ENCODE assay signal across 9 cellular contexts in genomic region chr7:55254242-55254595, GRCh38.
DNase-seq lines count a peak whose midpoint lies in the region; ATAC-seq, FAIRE-seq and TF ChIP-seq lines count a peak whose summit lies in the region.
"Had no signal": no experiment of that assay in that cellular context is flagged by ENCODE, and none has a peak within 500 bp of the region (broad histone marks: within the 10 kb centered on the region; RNA-seq: fewer than 3 reads in every experiment).

No MANE protein-coding gene starts in this region.

- H3K9ac ChIP-seq in KMS-11 (no peak overlapping the region; the same call in 1 of the 2 replicates), endothelial cell of umbilical vein (replicated peaks; ENCODE audit: extremely low read depth, insufficient read depth, low read length) (no peak overlapping the region)

- H3K36me3 Mint-ChIP-seq in CD4-positive, CD25-positive, alpha-beta regulatory T cell: no peaks in the 10 kb centered on the region
- no peaks in the 10 kb centered on the region for H3K36me3 Mint-ChIP-seq in osteocyte (ENCODE audit: unreplicated experiment)
- no peaks in the 10 kb centered on the region for H3K36me3 Mint-ChIP-seq in activated CD4-positive, alpha-beta memory T cell treated with anti-CD3 and anti-CD28 coated beads for 36 hours

- peaks cover 62% of the 10 kb centered on the region for H3K27me3 Mint-ChIP-seq in CD4-positive, CD25-positive, alpha-beta regulatory T cell
- H3K27me3 Mint-ChIP-seq in osteocyte (ENCODE audit: unreplicated experiment): peaks cover 14% of the 10 kb centered on the region
- peaks cover 41% of the 10 kb centered on the region for H3K27me3 Mint-ChIP-seq in activated CD4-positive, alpha-beta memory T cell treated with anti-CD3 and anti-CD28 coated beads for 36 hours

- H3K4me1 ChIP-seq in CD4-positive, CD25-positive, alpha-beta regulatory T cell (ENCODE audit: control insufficient read depth, insufficient read depth, low read length, poor library complexity, severe bottlenecking): peaks cover 18% of the 10 kb centered on the region
- H3K4me1 ChIP-seq in KMS-11 (ENCODE audit: low read depth, poor library complexity, severe bottlenecking): peaks cover 9% of the 10 kb centered on the region
- peaks cover 9% of the 10 kb centered on the region for H3K4me1 ChIP-seq in endothelial cell of umbilical vein (ENCODE audit: control insufficient read depth, extremely low read depth, insufficient read depth, low read length)

- peaks cover 9% of the 10 kb centered on the region for H3K27me3 ChIP-seq in CD4-positive, CD25-positive, alpha-beta regulatory T cell (ENCODE audit: control insufficient read depth, insufficient read depth, low read length)
- H3K27me3 ChIP-seq in KMS-11 (ENCODE audit: insufficient read depth, low read depth) (no peaks in the 10 kb centered on the region), endothelial cell of umbilical vein (ENCODE audit: control insufficient read depth in 2 of 2, insufficient read depth in 2 of 2, low read length in 2 of 2) (peaks cover 40 to 48% of the 10 kb centered on the region in 2 experiments)

- no peak for TF ChIP-seq CTCF in KMS-11 (conservative IDR thresholded peaks at IDR 0.05; ENCODE audit: low read depth, low read length)
- no peak for TF ChIP-seq CTCF in endothelial cell of umbilical vein (IDR thresholded peaks at IDR 0.05; ENCODE audit: extremely low read depth in 1 of 2, insufficient read depth in 1 of 2, low read depth in 1 of 2, low read length in 2 of 2)
- no peak for TF ChIP-seq CTCF in osteocyte (IDR thresholded peaks at IDR 0.05)

- no TSS peak for BruUV-seq in endothelial cell of umbilical vein (replicated peaks; lab: Mats Ljungman, UMichigan)

- peak overlapping the region in 3 of 4 donors; percentile 41 to 61 (median 57) for H3K4me3 Mint-ChIP-seq in CD4-positive, CD25-positive, alpha-beta regulatory T cell
- H3K4me3 Mint-ChIP-seq in osteocyte (ENCODE audit: unreplicated experiment): peak overlapping the region; percentile 74
- no peak overlapping the region for H3K4me3 Mint-ChIP-seq in activated CD4-positive, alpha-beta memory T cell treated with anti-CD3 and anti-CD28 coated beads for 36 hours

- H2AFZ ChIP-seq in KMS-11 (ENCODE audit: low read depth): peak overlapping the region; percentile 99
- H2AFZ ChIP-seq in endothelial cell of umbilical vein (ENCODE audit: low read depth, low read length): peak overlapping the region; percentile 99

- no peak for TF ChIP-seq POLR2A in endothelial cell of umbilical vein (IDR thresholded peaks at IDR 0.05; ENCODE audit: low read depth, low read length)

- intact Hi-C loops in endothelial cell of umbilical vein (cut with micrococcal nuclease): loop anchor here (2.0 kb wide), 5 partner anchors 61 to 321 kb away; no protein-coding TSS in a partner anchor
- intact Hi-C loops in activated CD4-positive, alpha-beta memory T cell treated with anti-CD3 and anti-CD28 coated beads for 36 hours (cut with micrococcal nuclease): loop anchor here (10.0 kb wide), 1 partner anchor 169 kb away; no protein-coding TSS in a partner anchor

- no peaks in the 10 kb centered on the region for H3K36me3 ChIP-seq in CD4-positive, CD25-positive, alpha-beta regulatory T cell (ENCODE audit: control insufficient read depth, insufficient read depth, low read length)
- no peaks in the 10 kb centered on the region for H3K36me3 ChIP-seq in KMS-11 (ENCODE audit: insufficient read depth)
- no peaks in the 10 kb centered on the region for H3K36me3 ChIP-seq in endothelial cell of umbilical vein (ENCODE audit: control insufficient read depth in 2 of 2, extremely low read depth in 1 of 2, insufficient read depth in 2 of 2, low read length in 2 of 2)

- no peaks in the 10 kb centered on the region for H4K20me1 ChIP-seq in KMS-11 (ENCODE audit: insufficient read depth)
- H4K20me1 ChIP-seq in endothelial cell of umbilical vein (replicated peaks; ENCODE audit: control insufficient read depth, extremely low read depth, insufficient read depth, low read length): no peaks in the 10 kb centered on the region

- no peaks in the 10 kb centered on the region for H3K9me1 ChIP-seq in endothelial cell of umbilical vein (replicated peaks; ENCODE audit: control insufficient read depth, extremely low read depth, insufficient read depth, low read length)

- no peaks in the 10 kb centered on the region for H3K9me3 Mint-ChIP-seq in CD4-positive, CD25-positive, alpha-beta regulatory T cell
- H3K9me3 Mint-ChIP-seq in osteocyte (ENCODE audit: unreplicated experiment): no peaks in the 10 kb centered on the region
- H3K9me3 Mint-ChIP-seq in activated CD4-positive, alpha-beta memory T cell treated with anti-CD3 and anti-CD28 coated beads for 36 hours: no peaks in the 10 kb centered on the region

- H3K4me2 ChIP-seq in KMS-11: peak overlapping the region; percentile 74
- peak overlapping the region; percentile 90 for H3K4me2 ChIP-seq in endothelial cell of umbilical vein (ENCODE audit: insufficient read depth, low read length)

- H3K4me3 ChIP-seq in CD4-positive, CD25-positive, alpha-beta regulatory T cell (ENCODE audit: low read depth, low read length): no peak overlapping the region
- H3K4me3 ChIP-seq in KMS-11 (IDR thresholded peaks at IDR 0.05; ENCODE audit: insufficient read depth, low read depth, low read length): no peak overlapping the region
- H3K4me3 ChIP-seq in endothelial cell of umbilical vein (replicated peaks in 1 of 3; ENCODE audit: insufficient read depth in 1 of 3, low read depth in 1 of 3, low read length in 3 of 3): peak overlapping the region in 1 of 3 experiments; percentile 21

- H3K27ac ChIP-seq in CD4-positive, CD25-positive, alpha-beta regulatory T cell (ENCODE audit: insufficient read depth, low read length, poor library complexity, severe bottlenecking): no peak overlapping the region
- H3K27ac ChIP-seq in KMS-11: no peak overlapping the region
- no peak overlapping the region for H3K27ac ChIP-seq in endothelial cell of umbilical vein (ENCODE audit: insufficient read depth, low read depth, low read length)
- H3K27ac ChIP-seq: SK-N-MC had no signal

- POLR2A ChIA-PET in endothelial cell of umbilical vein (lab: Charles Lee): interaction anchor here (1.3 kb wide), 1 partner anchor 495 kb away, joined by 3 read pairs; the partner anchor contains the start of gene SEC61G
- POLR2A ChIA-PET in activated CD4-positive, alpha-beta memory T cell treated with anti-CD3 and anti-CD28 coated beads for 36 hours (lab: Charles Lee): interaction anchor here (2.4 kb wide), 1 partner anchor 495 kb away, joined by 14 read pairs; the partner anchor contains the start of gene SEC61G

- no peaks in the 10 kb centered on the region for H3K9me3 ChIP-seq in CD4-positive, CD25-positive, alpha-beta regulatory T cell (ENCODE audit: control insufficient read depth in 2 of 2, low read length in 2 of 2)
- no peaks in the 10 kb centered on the region for H3K9me3 ChIP-seq in endothelial cell of umbilical vein (replicated peaks; ENCODE audit: control insufficient read depth, insufficient read depth, low read length)

- no peak for ATAC-seq in CD4-positive, CD25-positive, alpha-beta regulatory T cell (ENCODE audit: low read depth in 2 of 2)
- no peak for ATAC-seq in HG02678 (IDR thresholded peaks at IDR 0.05; ENCODE audit: unreplicated experiment)
- no peak for ATAC-seq in HG02588 (IDR thresholded peaks at IDR 0.05; ENCODE audit: unreplicated experiment)

- DNase-seq in CD4-positive, CD25-positive, alpha-beta regulatory T cell: no peak
- DNase-seq in endothelial cell of umbilical vein (ENCODE audit: low read depth, low spot score) (no peak), osteocyte (ENCODE audit: extremely low spot score, unreplicated experiment) (no peak)
- DNase-seq in activated CD4-positive, alpha-beta memory T cell treated with anti-CD3 and anti-CD28 coated beads for 36 hours: no peak
- DNase-seq in activated CD8-positive, alpha-beta memory T cell treated with anti-CD3 and anti-CD28 coated beads for 24 hours: no peak

- H3K79me2 ChIP-seq in KMS-11 (ENCODE audit: insufficient read depth, low read depth): no peaks in the 10 kb centered on the region
- no peaks in the 10 kb centered on the region for H3K79me2 ChIP-seq in endothelial cell of umbilical vein (ENCODE audit: control insufficient read depth, insufficient read depth, low read length)

- CTCF ChIA-PET in endothelial cell of umbilical vein (lab: Charles Lee): interaction anchor here (0.6 to 6.0 kb wide), 60 partner anchors 8 to 506 kb away, joined by 3 to 406 read pairs (median 8); partner anchors contain the start of genes EGFR, SEC61G and VOPP1
- CTCF ChIA-PET in activated CD4-positive, alpha-beta memory T cell treated with anti-CD3 and anti-CD28 coated beads for 36 hours (lab: Charles Lee): interaction anchor here (0.7 to 5.2 kb wide), 31 partner anchors 10 to 713 kb away, joined by 3 to 245 read pairs (median 4); partner anchors contain the start of gene SEC61G

- H3K27ac Mint-ChIP-seq in CD4-positive, CD25-positive, alpha-beta regulatory T cell: no peak overlapping the region
- no peak overlapping the region for H3K27ac Mint-ChIP-seq in osteocyte (ENCODE audit: unreplicated experiment)
- H3K27ac Mint-ChIP-seq in activated CD4-positive, alpha-beta memory T cell treated with anti-CD3 and anti-CD28 coated beads for 36 hours: no peak overlapping the region

- H3K4me1 Mint-ChIP-seq in CD4-positive, CD25-positive, alpha-beta regulatory T cell: peaks cover 0 to 19% (median under 1%) of the 10 kb centered on the region in 4 donors
- H3K4me1 Mint-ChIP-seq in osteocyte (ENCODE audit: unreplicated experiment): peaks cover 39% of the 10 kb centered on the region
- H3K4me1 Mint-ChIP-seq in activated CD4-positive, alpha-beta memory T cell treated with anti-CD3 and anti-CD28 coated beads for 36 hours (ENCODE audit: low read depth): peaks cover 8% of the 10 kb centered on the region

- FAIRE-seq in endothelial cell of umbilical vein (lab: Jason Lieb, UNC): no peak

- dilution Hi-C loops in endothelial cell of umbilical vein (cut with MboI; ENCODE audit: extremely low pct_ligation_motif_present, low sequenced_read_pairs): loop anchor here (10.0 kb wide), 1 partner anchor 479 kb away; no protein-coding TSS in a partner anchor

TF ChIP-seq in endothelial cell of umbilical vein, 7 proteins besides CTCF, POLR2A, EP300 and RAD21:
- no peak for TF ChIP-seq GATA2 (IDR thresholded peaks at IDR 0.05; ENCODE audit: insufficient read depth, insufficient read length, low read depth, low read length)
- TF ChIP-seq MAX (IDR thresholded peaks at IDR 0.05; ENCODE audit: insufficient read depth, insufficient read length): no peak
- no peak for TF ChIP-seq FOS (IDR thresholded peaks at IDR 0.05; ENCODE audit: borderline replicate concordance, insufficient read depth, low read length)
- TF ChIP-seq EZH2 (IDR thresholded peaks at IDR 0.05; ENCODE audit: borderline replicate concordance, low read depth, low read length, severe bottlenecking): no peak
- no peak for TF ChIP-seq MYC (IDR thresholded peaks at IDR 0.05; ENCODE audit: low read depth, low read length)
- no peak for TF ChIP-seq JUN (IDR thresholded peaks at IDR 0.05; ENCODE audit: borderline replicate concordance, insufficient read depth, insufficient read length, low read depth)
- no peak for TF ChIP-seq POLR2AphosphoS5 (IDR thresholded peaks at IDR 0.05; ENCODE audit: insufficient read depth, low read depth, low read length)
TF ChIP-seq in endothelial cell of umbilical vein: peak in this region for 0.
